Comparison of ENCODE assay signal across 8 cellular contexts in genomic region chr17:82022981-82023446, GRCh38. TPM values are rescaled to one million over a fixed set of nuclear protein-coding genes. Genes with fewer than 3 reads are reported as not detected.
A peak's percentile ranks its signal among the peaks of the same experiment; 100 is the strongest.
DNase-seq lines count a peak whose midpoint lies in the region; ATAC-seq and TF ChIP-seq lines count a peak whose summit lies in the region.

Gene LRRC45 (plus strand): TSS chr17:82023305. CDS start chr17:82023644, 339 bp downstream.

- peak within 1 kb of the TSS; percentile 67 for H3K27ac Mint-ChIP-seq in progenitor cell of endocrine pancreas

- peaks cover 0 to 10% of the 10 kb centered on the region in 2 donors for H3K36me3 ChIP-seq in ascending aorta

- DNase-seq in NCI-H2029 treated with DMSO at 0.1 percent for 48 hours (lab: John Stamatoyannopoulos, UW) = peak; percentile 92
- peak; percentile 100 for DNase-seq in T-helper 22 cell (ENCODE audit: low read depth)
- DNase-seq in ascending aorta (ENCODE audit: low spot score in 2 of 2) = peak; percentile 99 to 100
- peak; percentile 100 for DNase-seq in left ventricle myocardium superior
- peak; percentile 100 for DNase-seq in progenitor cell of endocrine pancreas (ENCODE audit: low spot score, unreplicated experiment)
- DNase-seq in ureter (ENCODE audit: low spot score) = peak; percentile 100

- H3K9me3 Mint-ChIP-seq in progenitor cell of endocrine pancreas (ENCODE audit: low read depth) = no peaks in the 10 kb centered on the region

- H3K4me1 Mint-ChIP-seq in progenitor cell of endocrine pancreas (ENCODE audit: low read depth) = peaks cover 11% of the 10 kb centered on the region

- TF ChIP-seq CTCF in ascending aorta (IDR thresholded peaks at IDR 0.05) (no peak), progenitor cell of endocrine pancreas (IDR thresholded peaks at IDR 0.05; ENCODE audit: unreplicated experiment) (no peak)

- H3K36me3 Mint-ChIP-seq in progenitor cell of endocrine pancreas (ENCODE audit: insufficient read depth) = peaks cover 8% of the 10 kb centered on the region

- ATAC-seq in GM18502 (IDR thresholded peaks at IDR 0.05; ENCODE audit: poor library complexity, unreplicated experiment) (peak; percentile 82), HG03025 (IDR thresholded peaks at IDR 0.05; ENCODE audit: low FRiP score, unreplicated experiment) (peak; percentile 85), left ventricle myocardium superior (peak; percentile 94)

- intact Hi-C loops in ascending aorta (cut with DNase I) = loop anchor here (1.0 to 5.0 kb wide), 8 partner anchors 14 to 189 kb away; partner anchors contain the start of genes ARHGDIA, ASPSCR1, CCDC57 and DCXR
- intact Hi-C loops in left ventricle myocardium superior (cut with micrococcal nuclease) = loop anchor here (10.0 kb wide), 1 partner anchor 68 kb away; no protein-coding TSS in a partner anchor

- H3K27me3 Mint-ChIP-seq in progenitor cell of endocrine pancreas = no peaks in the 10 kb centered on the region

- peak within 1 kb of the TSS; percentile 56 to 71 for H3K27ac ChIP-seq in ascending aorta

- peak within 1 kb of the TSS; percentile 89 to 99 for H3K4me3 ChIP-seq in ascending aorta

- no peaks in the 10 kb centered on the region for H3K27me3 ChIP-seq in ascending aorta

- H3K4me3 Mint-ChIP-seq in progenitor cell of endocrine pancreas (ENCODE audit: low read depth) = peak within 1 kb of the TSS; percentile 79

- peaks cover 12 to 20% of the 10 kb centered on the region in 2 donors for H3K4me1 ChIP-seq in ascending aorta

- no peaks in the 10 kb centered on the region for H3K9me3 ChIP-seq in ascending aorta

RNA-seq across cellular contexts. Expression of gene LRRC45, which starts in this region (rescaled TPM):
- total RNA-seq in ascending aorta (2.0 TPM), left ventricle myocardium superior (6.3 TPM), progenitor cell of endocrine pancreas (39.4 and 43.7 TPM in 2 replicates), ureter (11.0 TPM)

Comparison
In these comparisons a context has a peak if more than half of its experiments do, and no peak if none do; other contexts are left out.
1. Peak in every context shown above with its lines: DNase-seq, ATAC-seq, H3K4me3 ChIP-seq and H3K27ac ChIP-seq.